In the genomic region with DNA sequence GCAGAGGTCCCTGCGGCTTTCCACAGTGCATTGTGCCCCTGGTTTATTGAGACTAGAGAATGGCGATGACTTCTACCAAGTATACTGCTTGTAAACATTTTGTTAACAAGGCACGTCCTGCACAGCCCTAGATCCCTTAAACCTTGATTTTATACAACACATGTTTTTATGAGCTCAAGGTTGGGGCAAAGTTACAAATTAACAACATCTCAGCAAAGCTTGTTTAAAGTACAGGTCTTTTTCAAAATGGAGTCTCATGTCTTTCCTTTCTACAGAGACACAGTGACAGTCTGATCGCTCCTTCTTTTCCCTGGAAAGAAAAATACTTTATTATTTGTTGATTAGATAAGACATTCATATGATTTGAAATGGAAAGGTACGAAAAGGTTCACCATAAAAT, we compare ENCODE assay signal across 1 cellular context. TPM values are rescaled to one million over a fixed set of nuclear protein-coding genes. Genes with fewer than 3 reads are reported as not detected.
"Had no signal": no experiment of that assay in that cellular context is flagged by ENCODE, and none has a peak within 500 bp of the region (broad histone marks: within the 10 kb centered on the region; RNA-seq: fewer than 3 reads in every experiment).

No MANE protein-coding gene starts in this region.

RNA-seq across cellular contexts. Expression of gene MUC20, which starts 8.0 kb away (rescaled TPM):
- total RNA-seq: SJSA1 had no signal
